8 cellular contexts compared by ENCODE assay signal in genomic region chr11:62621567-62622470, GRCh38. TPM values are rescaled to one million over a fixed set of nuclear protein-coding genes. Genes with fewer than 3 reads are reported as not detected.
DNase-seq lines count a peak whose midpoint lies in the region; ATAC-seq and TF ChIP-seq lines count a peak whose summit lies in the region.

Gene B3GAT3 (minus strand): TSS chr11:62621986. CDS start chr11:62621947, 39 bp downstream.

- H3K9me3 ChIP-seq in left ventricle myocardium inferior (replicated peaks) = no peaks in the 10 kb centered on the region

- H3K27me3 ChIP-seq in left ventricle myocardium inferior (ENCODE audit: low read depth) = no peaks in the 10 kb centered on the region

- H3K36me3 ChIP-seq in left ventricle myocardium inferior = peaks cover 28% of the 10 kb centered on the region

- peaks cover 36% of the 10 kb centered on the region for H3K36me3 Mint-ChIP-seq in T-helper 1 cell treated with Interleukin-12 subunit alpha and Interleukin-12 subunit beta and Interleukin-4 antibody, amounts not matched to agents 30 μg/mL and 1 μg/mL, for 36 hours (ENCODE audit: low read depth)
- H3K36me3 Mint-ChIP-seq in progenitor cell of endocrine pancreas (ENCODE audit: insufficient read depth) = peaks cover 8% of the 10 kb centered on the region

- H3K4me3 ChIP-seq in left ventricle myocardium inferior = peak within 1 kb of the TSS; percentile 83

- no peaks in the 10 kb centered on the region for H3K9me3 Mint-ChIP-seq in T-helper 1 cell treated with Interleukin-12 subunit alpha and Interleukin-12 subunit beta and Interleukin-4 antibody, amounts not matched to agents 30 μg/mL and 1 μg/mL, for 36 hours
- no peaks in the 10 kb centered on the region for H3K9me3 Mint-ChIP-seq in progenitor cell of endocrine pancreas (ENCODE audit: low read depth)

- ATAC-seq in HG02884 (IDR thresholded peaks at IDR 0.05; ENCODE audit: unreplicated experiment) = peak; percentile 90

- peak within 1 kb of the TSS; percentile 99 for H3K27ac Mint-ChIP-seq in T-helper 1 cell treated with Interleukin-12 subunit alpha and Interleukin-12 subunit beta and Interleukin-4 antibody, amounts not matched to agents 30 μg/mL and 1 μg/mL, for 36 hours
- peak within 1 kb of the TSS; percentile 98 for H3K27ac Mint-ChIP-seq in progenitor cell of endocrine pancreas

- intact Hi-C loops in left ventricle myocardium inferior (cut with micrococcal nuclease) = no loop called here

- H3K4me1 ChIP-seq in left ventricle myocardium inferior = peaks cover 29% of the 10 kb centered on the region

- H3K27ac ChIP-seq in left ventricle myocardium inferior (replicated peaks) = peak within 1 kb of the TSS; percentile 91

- in situ Hi-C loops in GM13977 (cut with MboI; ENCODE audit: low pct_unique_long_range_greater_than_20kb, low sequenced_read_pairs, unreplicated experiment) = no loop called here

- TF ChIP-seq CTCF in GM13977 (IDR thresholded peaks at IDR 0.05; ENCODE audit: extremely low read depth, insufficient read depth, missing control alignments) (no peak), left ventricle myocardium inferior (IDR thresholded peaks at IDR 0.05; ENCODE audit: borderline replicate concordance) (peak; percentile 25), progenitor cell of endocrine pancreas (IDR thresholded peaks at IDR 0.05; ENCODE audit: unreplicated experiment) (peak; percentile 11)

- H3K4me3 Mint-ChIP-seq in T-helper 1 cell treated with Interleukin-12 subunit alpha and Interleukin-12 subunit beta and Interleukin-4 antibody, amounts not matched to agents 30 μg/mL and 1 μg/mL, for 36 hours = peak within 1 kb of the TSS; percentile 90
- H3K4me3 Mint-ChIP-seq in progenitor cell of endocrine pancreas (ENCODE audit: low read depth) = peak within 1 kb of the TSS; percentile 93

- DNase-seq in GM13977 (ENCODE audit: low spot score) (peak; percentile 99), NCI-H1694 (lab: John Stamatoyannopoulos, UW) (peak; percentile 80), amniotic stem cell (lab: John Stamatoyannopoulos, UW) (peak; percentile 92), left ventricle myocardium inferior (peak; percentile 98), progenitor cell of endocrine pancreas (ENCODE audit: low spot score, unreplicated experiment) (peak; percentile 97), ureter (ENCODE audit: low spot score) (peak; percentile 99)

- peaks cover 22% of the 10 kb centered on the region for H3K4me1 Mint-ChIP-seq in T-helper 1 cell treated with Interleukin-12 subunit alpha and Interleukin-12 subunit beta and Interleukin-4 antibody, amounts not matched to agents 30 μg/mL and 1 μg/mL, for 36 hours (ENCODE audit: low read depth)
- peaks cover 13% of the 10 kb centered on the region for H3K4me1 Mint-ChIP-seq in progenitor cell of endocrine pancreas (ENCODE audit: low read depth)

- no peaks in the 10 kb centered on the region for H3K27me3 Mint-ChIP-seq in T-helper 1 cell treated with Interleukin-12 subunit alpha and Interleukin-12 subunit beta and Interleukin-4 antibody, amounts not matched to agents 30 μg/mL and 1 μg/mL, for 36 hours (ENCODE audit: low read depth)
- no peaks in the 10 kb centered on the region for H3K27me3 Mint-ChIP-seq in progenitor cell of endocrine pancreas

RNA-seq across cellular contexts. Expression of gene B3GAT3, which starts in this region (rescaled TPM):
- total RNA-seq in left ventricle myocardium inferior (13.2 TPM), progenitor cell of endocrine pancreas (43.4 and 48.9 TPM in 2 replicates), ureter (50.7 TPM)

Comparison
In these comparisons a context has a peak if more than half of its experiments do, and no peak if none do; other contexts are left out.
1. Peak in every context shown above with its lines: DNase-seq, ATAC-seq, H3K4me3 ChIP-seq and H3K27ac ChIP-seq.